39 cellular contexts compared by ENCODE assay signal in the genomic region with DNA sequence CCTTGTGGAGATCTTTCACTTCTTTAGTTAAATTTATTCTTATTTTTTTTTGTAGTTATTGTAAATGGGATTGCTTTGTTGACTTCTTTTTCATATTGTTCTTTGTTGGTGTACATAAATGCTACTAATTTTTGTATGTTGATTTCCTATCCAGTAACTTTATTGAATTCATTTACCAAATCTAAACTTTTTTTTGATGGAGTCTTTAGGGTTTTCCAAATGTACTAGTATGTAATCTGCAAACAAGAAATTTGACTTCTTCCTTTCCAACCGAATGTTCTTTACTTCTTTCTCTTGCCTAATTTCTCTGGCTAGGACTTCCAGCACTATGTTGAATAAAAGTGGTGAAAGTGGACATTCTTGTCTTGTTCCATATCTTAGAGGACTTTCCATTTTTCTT. TPM values are rescaled to one million over a fixed set of nuclear protein-coding genes. Genes with fewer than 3 reads are reported as not detected.
"Had no signal": no experiment of that assay in that cellular context is flagged by ENCODE, and none has a peak within 500 bp of the region (broad histone marks: within the 10 kb centered on the region; RNA-seq: fewer than 3 reads in every experiment).

No MANE protein-coding gene starts in this region.

- H3K27ac ChIP-seq: KMS-11 had no signal

- H3K9me3 ChIP-seq: MG63 had no signal

- DNase-seq: Karpas-422, Kasumi-1, MG63, MM.1S, MV-4-11, NCI-H1048, NCI-H1092, NCI-H1092 treated with DMSO at 0.1 percent for 48 hours, NCI-H1105, NCI-H1105 treated with DMSO at 0.1 percent for 48 hours, NCI-H1417, NCI-H1417 treated with DMSO at 0.1 percent for 48 hours, NCI-H1436, NCI-H1436 treated with DMSO at 0.1 percent for 48 hours, NCI-H146, NCI-H1694, NCI-H1694 treated with DMSO at 0.1 percent for 48 hours, NCI-H187, NCI-H187 treated with DMSO at 0.1 percent for 48 hours, NCI-H1930, NCI-H2029, NCI-H2029 treated with DMSO at 0.1 percent for 48 hours, NCI-H2081, NCI-H2081 treated with DMSO at 0.1 percent for 48 hours, NCI-H2107, NCI-H2171, NCI-H2171 treated with DMSO at 0.1 percent for 48 hours, NCI-H2227 treated with DMSO at 0.1 percent for 48 hours, NCI-H226, NCI-H345, NCI-H446, NCI-H446 treated with DMSO at 0.1 percent for 48 hours, NCI-H510A, NCI-H510A treated with DMSO at 0.1 percent for 48 hours had no signal

- H3K4me3 ChIP-seq: MG63 had no signal

- H3K4me2 ChIP-seq: KMS-11 had no signal

RNA-seq across cellular contexts. Expression of a gene that starts 41.8 kb away (rescaled TPM):
- total RNA-seq: LHCN-M2, M059J, MCF 10A, NCI-H460 had no signal
